Comparison of ENCODE assay signal across 8 cellular contexts in genomic region chr5:74641014-74641777, GRCh38. TPM values are rescaled to one million over a fixed set of nuclear protein-coding genes. Genes with fewer than 3 reads are reported as not detected.
DNase-seq lines count a peak whose midpoint lies in the region; ATAC-seq, FAIRE-seq and TF ChIP-seq lines count a peak whose summit lies in the region.

No MANE protein-coding gene starts in this region.

- peak overlapping the region; percentile 86 for H3K9ac ChIP-seq in BLaER1

- 0 to 1% (median 0%) methylated on average over 27 to 42 of the region's 42 CpGs for WGBS in adrenal gland, 4 donors
- 0 to 1% methylated on average over 42 of the region's 42 CpGs for WGBS in pancreas, 2 donors

- H3K27ac ChIP-seq in BLaER1 (peak overlapping the region; percentile 89), PC-9 (peak overlapping the region; percentile 98), adrenal gland (peak overlapping the region in 4 of 5 donors; percentile 58 to 91 (median 74)), left ventricle myocardium inferior (replicated peaks) (peak overlapping the region; percentile 94), pancreas (peak overlapping the region; percentile 72 to 95 (median 84))

- H3K4me3 ChIP-seq in BLaER1 = peak overlapping the region; percentile 77
- peak overlapping the region; percentile 84 for H3K4me3 ChIP-seq in PC-9
- peak overlapping the region in 3 of 4 donors; percentile 33 to 76 (median 67) for H3K4me3 ChIP-seq in adrenal gland
- H3K4me3 ChIP-seq in left ventricle myocardium inferior = peak overlapping the region; percentile 89
- H3K4me3 ChIP-seq in pancreas = peak overlapping the region; percentile 64 to 81 (median 78)

- CTCF ChIA-PET in PC-9 (lab: Charles Lee) = interaction anchor here (1.4 kb wide), 1 partner anchor 606 kb away, joined by 6 read pairs; no protein-coding TSS in a partner anchor

- H4K20me1 ChIP-seq in BLaER1 = peaks cover 14% of the 10 kb centered on the region
- H4K20me1 ChIP-seq in PC-9 (ENCODE audit: insufficient read depth) = peaks cover 40% of the 10 kb centered on the region

- H3K27me3 ChIP-seq in BLaER1 = no peaks in the 10 kb centered on the region
- H3K27me3 ChIP-seq in PC-9 (ENCODE audit: insufficient read depth, low read depth) = no peaks in the 10 kb centered on the region
- H3K27me3 ChIP-seq in adrenal gland = no peaks in the 10 kb centered on the region
- no peaks in the 10 kb centered on the region for H3K27me3 ChIP-seq in left ventricle myocardium inferior (ENCODE audit: low read depth)
- H3K27me3 ChIP-seq in pancreas = no peaks in the 10 kb centered on the region

- H3K36me3 ChIP-seq in BLaER1 (peaks cover 4% of the 10 kb centered on the region), PC-9 (ENCODE audit: low read depth) (peaks cover 28% of the 10 kb centered on the region), adrenal gland (replicated peaks in 1 of 2) (no peaks in the 10 kb centered on the region), left ventricle myocardium inferior (no peaks in the 10 kb centered on the region), pancreas (no peaks in the 10 kb centered on the region)

- H3K9me3 ChIP-seq in BLaER1 (no peaks in the 10 kb centered on the region), PC-9 (ENCODE audit: insufficient read depth, low read depth) (no peaks in the 10 kb centered on the region), adrenal gland (replicated peaks in 1 of 3) (no peaks in the 10 kb centered on the region), left ventricle myocardium inferior (replicated peaks) (no peaks in the 10 kb centered on the region), pancreas (no peaks in the 10 kb centered on the region)

- POLR2A ChIA-PET in PC-9 (lab: Charles Lee; ENCODE audit: unreplicated experiment) = interaction anchor here (0.5 to 1.3 kb wide), 21 partner anchors 9 to 743 kb away, joined by 3 to 13 read pairs (median 6); no protein-coding TSS in a partner anchor

- H3K4me1 ChIP-seq in BLaER1 = peaks cover 20% of the 10 kb centered on the region
- H3K4me1 ChIP-seq in PC-9 (replicated peaks; ENCODE audit: insufficient read depth) = peaks cover 47% of the 10 kb centered on the region
- peaks cover 3 to 29% of the 10 kb centered on the region in 2 donors for H3K4me1 ChIP-seq in adrenal gland (replicated peaks in 1 of 2)
- H3K4me1 ChIP-seq in left ventricle myocardium inferior = peaks cover 76% of the 10 kb centered on the region
- H3K4me1 ChIP-seq in pancreas = peaks cover 0 to 5% (median 0%) of the 10 kb centered on the region in 3 donors

- H3K9me2 ChIP-seq in PC-9 (ENCODE audit: insufficient read depth) = no peaks in the 10 kb centered on the region

- ATAC-seq in HG03342 (IDR thresholded peaks at IDR 0.05; ENCODE audit: unreplicated experiment) = peak; percentile 22
- peak; percentile 47 to 67 (median 58) for ATAC-seq in pancreas
- ATAC-seq in GM18520 (IDR thresholded peaks at IDR 0.05; ENCODE audit: unreplicated experiment) = no peak

- BruUV-seq in PC-9 (replicated peaks; lab: Mats Ljungman, UMichigan) = no TSS peak

- H3K79me2 ChIP-seq in PC-9 (ENCODE audit: low read depth) = peaks cover 42% of the 10 kb centered on the region

- DNase-seq in PC-9 (peak; percentile 90 to 91), adrenal gland (peak; percentile 52 to 78 (median 61)), left ventricle myocardium inferior (peak; percentile 83), pancreas (peak; percentile 57 to 87 (median 78))

- H3F3A ChIP-seq in PC-9 (ENCODE audit: insufficient read depth, low read depth) = peaks cover 65% of the 10 kb centered on the region

- no peak for FAIRE-seq in pancreas (lab: Jason Lieb, UNC)

- TF ChIP-seq POLR2A in GM19099 (IDR thresholded peaks at IDR 0.05; ENCODE audit: extremely low read depth, insufficient read length, low read depth) (peak; percentile 18), adrenal gland (IDR thresholded peaks at IDR 0.05) (no peak)

- TF ChIP-seq CTCF in PC-9 (conservative IDR thresholded peaks at IDR 0.05) (no peak), adrenal gland (IDR thresholded peaks at IDR 0.05) (no peak), left ventricle myocardium inferior (IDR thresholded peaks at IDR 0.05; ENCODE audit: borderline replicate concordance) (no peak), pancreas (IDR thresholded peaks at IDR 0.05) (no peak)

- intact Hi-C loops in PC-9 (cut with micrococcal nuclease; ENCODE audit: unreplicated experiment) (loop anchor here (1.0 to 5.0 kb wide), 5 partner anchors 16 to 606 kb away; no protein-coding TSS in a partner anchor), adrenal gland (cut with DNase I) (loop anchor here (5.0 to 10.0 kb wide), 4 partner anchors 604 to 739 kb away; no protein-coding TSS in a partner anchor), left ventricle myocardium inferior (cut with micrococcal nuclease) (loop anchor here (5.0 to 10.0 kb wide), 2 partner anchors 604 to 846 kb away; no protein-coding TSS in a partner anchor), pancreas (cut with DNase I) (loop anchor here in 1 of 3 donors (5.0 to 10.0 kb wide), 2 partner anchors 239 to 586 kb away; no protein-coding TSS in a partner anchor)

- peak overlapping the region; percentile 67; the same call in 1 of the 2 replicates for H2AFZ ChIP-seq in PC-9

- H3K4me2 ChIP-seq in BLaER1 = peak overlapping the region; percentile 96
- peak overlapping the region; percentile 98 for H3K4me2 ChIP-seq in PC-9

RNA-seq across cellular contexts. Expression of gene ENC1, which starts 0.7 kb away (rescaled TPM):
- total RNA-seq in PC-9 (2021) (38.8 and 53.6 TPM in 2 replicates), adrenal gland (10 to 100 TPM in 2 of 8 donors, 1 to 10 TPM in 6; 2.1 to 31.6 (median 5.0) TPM), left ventricle myocardium inferior (3.8 TPM), pancreas (10 to 100 TPM; 21.4 to 63.1 (median 28.5) TPM)
- polyA plus RNA-seq in adrenal gland (1 to 10 TPM; 2.7 to 3.4 (median 2.9) TPM), pancreas (10 to 100 TPM; 21.3 to 26.3 TPM)

RNA-seq across cellular contexts. Expression of gene HEXB, which starts 43.8 kb away (rescaled TPM):
- total RNA-seq in PC-9 (2021) = 84.6 and 92.3 TPM in 2 replicates
- total RNA-seq in adrenal gland = 100 to 1,000 TPM; 118 to 216 (median 146) TPM
- 100 to 1,000 TPM in 1 of 3 donors, 10 to 100 TPM in 2; 92.0 to 119 (median 99.5) TPM for polyA plus RNA-seq in adrenal gland
- total RNA-seq in left ventricle myocardium inferior = 138 TPM
- total RNA-seq in pancreas = 100 to 1,000 TPM in 2 of 6 donors, 10 to 100 TPM in 4; 59.2 to 140 (median 73.8) TPM
- polyA plus RNA-seq in pancreas = 100 to 1,000 TPM in 1 of 2 donors, 10 to 100 TPM in 1; 82.8 to 127 TPM
